ENCODE assay signal across 1 cellular context in genomic region chr1:161019116-161019660, GRCh38.
TF ChIP-seq lines count a peak whose summit lies in the region.

No MANE protein-coding gene starts in this region.

TF ChIP-seq in HepG2, 621 proteins besides CTCF, POLR2A, EP300 and RAD21:
- 0 out of 2 replicates have a peak, but pooled peaks have one; percentile 35 for TF ChIP-seq ZBTB38 (CRISPR knock-in tag; IDR thresholded peaks at IDR 0.05)
